25 cellular contexts compared by ENCODE assay signal in the genomic region with DNA sequence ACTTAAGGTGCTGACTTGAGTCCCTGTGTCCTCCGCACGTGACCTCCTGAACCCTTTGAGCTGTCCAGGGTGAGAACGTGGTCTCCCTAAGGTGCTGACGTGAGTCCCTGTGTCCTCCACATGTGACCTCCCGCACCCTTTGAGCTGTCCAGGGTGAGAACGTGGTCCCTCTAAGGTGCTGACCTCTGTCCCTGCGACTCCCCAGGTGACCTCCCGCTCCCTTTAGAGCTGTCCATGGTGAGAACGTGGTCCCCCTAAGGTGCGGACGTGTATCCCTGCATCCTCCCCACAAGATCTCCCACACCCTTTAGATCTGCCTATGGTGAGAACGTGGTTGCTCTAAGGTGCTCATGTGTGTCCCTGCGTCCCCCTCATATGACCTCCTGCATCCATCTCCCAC.
"Had no signal": no experiment of that assay in that cellular context is flagged by ENCODE, and none has a peak within 500 bp of the region (broad histone marks: within the 10 kb centered on the region; RNA-seq: fewer than 3 reads in every experiment).

No MANE protein-coding gene starts in this region.

- H3K36me3 ChIP-seq: colonic mucosa, esophagus muscularis mucosa, gastroesophageal sphincter, heart left ventricle, neutrophil, spleen, tibial artery, upper lobe of left lung, uterus had no signal

- H3K4me3 Mint-ChIP-seq: dendritic cell treated with granulocyte-macrophage colony-stimulating factor and Interleukin-4, amounts not matched to agents 40 ng/mL and 50 ng/mL, for 4 days; naive thymus-derived CD8-positive, alpha-beta T cell; stimulated activated memory B cell treated with anti-CD40 and anti-IgM and Interleukin-4, amounts not matched to agents 10 μg/mL and 1 μg/mL and 100 μg/mL, for 72 hours had no signal

- H3K27ac Mint-ChIP-seq: dendritic cell treated with granulocyte-macrophage colony-stimulating factor and Interleukin-4, amounts not matched to agents 40 ng/mL and 50 ng/mL, for 4 days; naive thymus-derived CD8-positive, alpha-beta T cell; stimulated activated memory B cell treated with anti-CD40 and anti-IgM and Interleukin-4, amounts not matched to agents 10 μg/mL and 1 μg/mL and 100 μg/mL, for 72 hours had no signal

- DNase-seq: colonic mucosa; effector memory CD4-positive, alpha-beta T cell; foreskin keratinocyte; mesenchymal stem cell; midbrain; psoas muscle; right cardiac atrium; spleen; stimulated activated CD4-positive, alpha-beta T cell treated with anti-CD3 and anti-CD28 coated beads, Interleukin-4, amount 100 ng/mL, for 4 hours; stimulated activated naive CD8-positive, alpha-beta T cell treated with anti-CD3 and anti-CD28 coated beads, Interleukin-15, Interleukin-2, amounts not matched to agents 100 U/mL and 50 U/mL, for 24 hours; substantia nigra; testis; tibial artery; upper lobe of left lung; uterus had no signal

- H3K4me3 ChIP-seq: colonic mucosa, esophagus muscularis mucosa, gastroesophageal sphincter, heart left ventricle, hepatocyte, psoas muscle, skin epidermis, spleen, testis, tibial artery, upper lobe of left lung, uterus had no signal

- H3K9me3 ChIP-seq: colonic mucosa, esophagus muscularis mucosa, gastroesophageal sphincter, heart left ventricle, neutrophil, psoas muscle, spleen, testis, tibial artery, upper lobe of left lung, uterus had no signal

- H3K4me1 ChIP-seq: colonic mucosa, foreskin keratinocyte, gastroesophageal sphincter, heart left ventricle, psoas muscle, spleen, testis, tibial artery, upper lobe of left lung, uterus had no signal

- H3K9me3 Mint-ChIP-seq: dendritic cell treated with granulocyte-macrophage colony-stimulating factor and Interleukin-4, amounts not matched to agents 40 ng/mL and 50 ng/mL, for 4 days; naive thymus-derived CD8-positive, alpha-beta T cell; stimulated activated memory B cell treated with anti-CD40 and anti-IgM and Interleukin-4, amounts not matched to agents 10 μg/mL and 1 μg/mL and 100 μg/mL, for 72 hours had no signal

- H3K36me3 Mint-ChIP-seq: naive thymus-derived CD8-positive, alpha-beta T cell; stimulated activated memory B cell treated with anti-CD40 and anti-IgM and Interleukin-4, amounts not matched to agents 10 μg/mL and 1 μg/mL and 100 μg/mL, for 72 hours had no signal

- H3K27me3 ChIP-seq: colonic mucosa, foreskin keratinocyte, testis, uterus had no signal

- ATAC-seq: foreskin keratinocyte; gastroesophageal sphincter; left lobe of liver; naive thymus-derived CD8-positive, alpha-beta T cell; psoas muscle; right cardiac atrium; stimulated activated memory B cell treated with anti-CD40 and anti-IgM and Interleukin-4, amounts not matched to agents 10 μg/mL and 1 μg/mL and 100 μg/mL, for 72 hours; stimulated activated naive CD8-positive, alpha-beta T cell treated with anti-CD3 and anti-CD28 coated beads, Interleukin-15, Interleukin-2, amounts not matched to agents 100 U/mL and 50 U/mL, for 24 hours had no signal

- H3K27ac ChIP-seq: colonic mucosa, esophagus muscularis mucosa, foreskin keratinocyte, gastroesophageal sphincter, heart left ventricle, hepatocyte, neutrophil, psoas muscle, skin epidermis, spleen, testis, tibial artery, upper lobe of left lung, uterus had no signal
